In genomic region chr3:33315826-33316225, GRCh38 we compare ENCODE assay signal across 14 cellular contexts.
DNase-seq lines count a peak whose midpoint lies in the region; ATAC-seq and TF ChIP-seq lines count a peak whose summit lies in the region.
"Had no signal": no experiment of that assay in that cellular context is flagged by ENCODE, and none has a peak within 500 bp of the region (broad histone marks: within the 10 kb centered on the region; RNA-seq: fewer than 3 reads in every experiment).

No MANE protein-coding gene starts in this region.

- no peak overlapping the region for H3K4me3 ChIP-seq in foreskin fibroblast (ENCODE audit: low read depth in 1 of 2, low read length in 2 of 2)
- H3K4me3 ChIP-seq: SK-N-MC, spleen, stomach had no signal

- H3K4me1 Mint-ChIP-seq in activated naive CD4-positive, alpha-beta T cell treated with anti-CD3 and anti-CD28 coated beads, Interleukin-2, amount 50 U/mL, for 24 hours = peaks cover 5% of the 10 kb centered on the region

- H3K4me3 Mint-ChIP-seq in activated naive CD4-positive, alpha-beta T cell treated with anti-CD3 and anti-CD28 coated beads, Interleukin-2, amount 50 U/mL, for 24 hours = no peak overlapping the region

- no peaks in the 10 kb centered on the region for H3K9me3 Mint-ChIP-seq in activated naive CD4-positive, alpha-beta T cell treated with anti-CD3 and anti-CD28 coated beads, Interleukin-2, amount 50 U/mL, for 24 hours

- H3K27ac Mint-ChIP-seq in activated naive CD4-positive, alpha-beta T cell treated with anti-CD3 and anti-CD28 coated beads, Interleukin-2, amount 50 U/mL, for 24 hours = peak overlapping the region; percentile 15

- no peak for ATAC-seq in HG03342 (IDR thresholded peaks at IDR 0.05; ENCODE audit: unreplicated experiment)
- ATAC-seq in HG03175 (IDR thresholded peaks at IDR 0.05; ENCODE audit: unreplicated experiment) = no peak
- no peak for ATAC-seq in HG03521 (IDR thresholded peaks at IDR 0.05; ENCODE audit: unreplicated experiment)

- peaks cover 13% of the 10 kb centered on the region for H3K27me3 Mint-ChIP-seq in activated naive CD4-positive, alpha-beta T cell treated with anti-CD3 and anti-CD28 coated beads, Interleukin-2, amount 50 U/mL, for 24 hours

- no peak for DNase-seq in activated naive CD4-positive, alpha-beta T cell treated with Interleukin-2 at 50 U/mL for 16 hours
- DNase-seq in amniotic epithelial cell (ENCODE audit: low read depth) = peak; percentile 60
- peak; percentile 56 to 74 for DNase-seq in foreskin fibroblast
- DNase-seq in activated effector memory CD4-positive, alpha-beta T cell treated with Interleukin-2 at 50 U/mL for 16 hours = no peak
- DNase-seq: activated naive CD4-positive, alpha-beta T cell; MV-4-11; spleen; stomach; WERI-Rb-1 had no signal

- peaks cover 4% of the 10 kb centered on the region for H3K36me3 Mint-ChIP-seq in activated naive CD4-positive, alpha-beta T cell treated with anti-CD3 and anti-CD28 coated beads, Interleukin-2, amount 50 U/mL, for 24 hours

- no peak for TF ChIP-seq CTCF in foreskin fibroblast (IDR thresholded peaks at IDR 0.05; ENCODE audit: low read depth, low read length)

Comparison
In these comparisons a context has a peak if more than half of its experiments do, and no peak if none do; other contexts are left out.
1. DNase-seq: peak in amniotic epithelial cell (single experiment) and foreskin fibroblast (2 of 2); none in activated naive CD4-positive, alpha-beta T cell treated with Interleukin-2 at 50 U/mL for 16 hours (single experiment) and activated effector memory CD4-positive, alpha-beta T cell treated with Interleukin-2 at 50 U/mL for 16 hours (single experiment).